Comparison of ENCODE assay signal across 2 cellular contexts in the genomic region with DNA sequence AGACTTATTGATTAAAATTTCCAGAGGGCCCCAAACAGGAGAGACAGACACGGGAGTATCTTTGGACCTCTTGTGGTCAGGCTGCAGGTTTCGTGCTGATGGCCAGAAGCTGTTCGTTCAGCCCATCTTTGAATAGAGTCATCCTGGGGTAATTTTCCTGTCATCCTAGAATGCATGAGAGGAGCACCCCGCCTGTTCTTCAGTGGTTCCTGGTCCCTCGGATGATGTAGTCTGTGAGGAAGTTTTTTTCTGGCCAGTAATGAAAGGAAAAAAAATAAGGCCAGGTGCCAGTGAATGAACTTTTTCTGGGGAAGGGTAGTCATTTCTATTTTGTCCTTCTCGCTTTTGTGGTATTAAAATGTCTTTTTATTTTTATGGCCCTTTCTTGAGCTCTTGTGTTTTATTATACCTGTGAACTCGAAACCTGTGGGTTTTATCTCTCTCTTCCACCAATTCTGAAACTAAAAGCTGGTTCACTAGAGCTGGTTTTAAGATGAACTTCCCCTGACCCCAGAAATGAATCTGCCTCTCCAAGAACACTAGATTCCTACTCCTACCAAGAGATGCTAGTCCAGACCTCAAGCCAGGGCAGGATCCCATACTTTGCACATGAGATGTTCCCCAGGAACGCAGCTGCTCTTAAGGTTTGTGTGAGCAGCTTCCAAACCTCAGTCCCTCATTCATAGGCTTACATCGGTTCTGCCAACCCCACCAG.
TF ChIP-seq lines count a peak whose summit lies in the region.

No MANE protein-coding gene starts in this region.

TF ChIP-seq in SK-N-SH treated with all-trans-retinoic acid at 6 μM for 48 hours, 23 proteins besides CTCF, POLR2A, EP300 and RAD21 (continues in another document):
- TF ChIP-seq, protein P1, sequence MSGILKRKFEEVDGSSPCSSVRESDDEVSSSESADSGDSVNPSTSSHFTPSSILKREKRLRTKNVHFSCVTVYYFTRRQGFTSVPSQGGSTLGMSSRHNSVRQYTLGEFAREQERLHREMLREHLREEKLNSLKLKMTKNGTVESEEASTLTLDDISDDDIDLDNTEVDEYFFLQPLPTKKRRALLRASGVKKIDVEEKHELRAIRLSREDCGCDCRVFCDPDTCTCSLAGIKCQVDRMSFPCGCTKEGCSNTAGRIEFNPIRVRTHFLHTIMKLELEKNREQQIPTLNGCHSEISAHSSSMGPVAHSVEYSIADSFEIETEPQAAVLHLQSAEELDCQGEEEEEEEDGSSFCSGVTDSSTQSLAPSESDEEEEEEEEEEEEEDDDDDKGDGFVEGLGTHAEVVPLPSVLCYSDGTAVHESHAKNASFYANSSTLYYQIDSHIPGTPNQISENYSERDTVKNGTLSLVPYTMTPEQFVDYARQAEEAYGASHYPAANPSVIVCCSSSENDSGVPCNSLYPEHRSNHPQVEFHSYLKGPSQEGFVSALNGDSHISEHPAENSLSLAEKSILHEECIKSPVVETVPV (CRISPR knock-in tag; IDR thresholded peaks at IDR 0.05) = no peak
- TF ChIP-seq ZNF565 (CRISPR knock-in tag; conservative IDR thresholded peaks at IDR 0.05; ENCODE audit: low read depth) = no peak
- no peak for TF ChIP-seq ZFP30 (CRISPR knock-in tag; IDR thresholded peaks at IDR 0.05)
- TF ChIP-seq, protein P2, sequence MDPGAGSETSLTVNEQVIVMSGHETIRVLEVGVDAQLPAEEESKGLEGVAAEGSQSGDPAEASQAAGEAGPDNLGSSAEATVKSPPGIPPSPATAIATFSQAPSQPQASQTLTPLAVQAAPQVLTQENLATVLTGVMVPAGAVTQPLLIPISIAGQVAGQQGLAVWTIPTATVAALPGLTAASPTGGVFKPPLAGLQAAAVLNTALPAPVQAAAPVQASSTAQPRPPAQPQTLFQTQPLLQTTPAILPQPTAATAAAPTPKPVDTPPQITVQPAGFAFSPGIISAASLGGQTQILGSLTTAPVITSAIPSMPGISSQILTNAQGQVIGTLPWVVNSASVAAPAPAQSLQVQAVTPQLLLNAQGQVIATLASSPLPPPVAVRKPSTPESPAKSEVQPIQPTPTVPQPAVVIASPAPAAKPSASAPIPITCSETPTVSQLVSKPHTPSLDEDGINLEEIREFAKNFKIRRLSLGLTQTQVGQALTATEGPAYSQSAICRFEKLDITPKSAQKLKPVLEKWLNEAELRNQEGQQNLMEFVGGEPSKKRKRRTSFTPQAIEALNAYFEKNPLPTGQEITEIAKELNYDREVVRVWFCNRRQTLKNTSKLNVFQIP (CRISPR knock-in tag; IDR thresholded peaks at IDR 0.05; ENCODE audit: borderline replicate concordance, low read depth) = no peak
- TF ChIP-seq, protein P3, sequence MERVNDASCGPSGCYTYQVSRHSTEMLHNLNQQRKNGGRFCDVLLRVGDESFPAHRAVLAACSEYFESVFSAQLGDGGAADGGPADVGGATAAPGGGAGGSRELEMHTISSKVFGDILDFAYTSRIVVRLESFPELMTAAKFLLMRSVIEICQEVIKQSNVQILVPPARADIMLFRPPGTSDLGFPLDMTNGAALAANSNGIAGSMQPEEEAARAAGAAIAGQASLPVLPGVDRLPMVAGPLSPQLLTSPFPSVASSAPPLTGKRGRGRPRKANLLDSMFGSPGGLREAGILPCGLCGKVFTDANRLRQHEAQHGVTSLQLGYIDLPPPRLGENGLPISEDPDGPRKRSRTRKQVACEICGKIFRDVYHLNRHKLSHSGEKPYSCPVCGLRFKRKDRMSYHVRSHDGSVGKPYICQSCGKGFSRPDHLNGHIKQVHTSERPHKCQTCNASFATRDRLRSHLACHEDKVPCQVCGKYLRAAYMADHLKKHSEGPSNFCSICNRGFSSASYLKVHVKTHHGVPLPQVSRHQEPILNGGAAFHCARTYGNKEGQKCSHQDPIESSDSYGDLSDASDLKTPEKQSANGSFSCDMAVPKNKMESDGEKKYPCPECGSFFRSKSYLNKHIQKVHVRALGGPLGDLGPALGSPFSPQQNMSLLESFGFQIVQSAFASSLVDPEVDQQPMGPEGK (CRISPR knock-in tag; IDR thresholded peaks at IDR 0.05; ENCODE audit: borderline replicate concordance) = no peak
- TF ChIP-seq CSDC2 (CRISPR knock-in tag; IDR thresholded peaks at IDR 0.05) = no peak
- no peak for TF ChIP-seq ARNTL (CRISPR knock-in tag; IDR thresholded peaks at IDR 0.05; ENCODE audit: borderline replicate concordance, low read depth)
- no peak for TF ChIP-seq GLIS3 (CRISPR knock-in tag; IDR thresholded peaks at IDR 0.05)
- TF ChIP-seq, protein P4, sequence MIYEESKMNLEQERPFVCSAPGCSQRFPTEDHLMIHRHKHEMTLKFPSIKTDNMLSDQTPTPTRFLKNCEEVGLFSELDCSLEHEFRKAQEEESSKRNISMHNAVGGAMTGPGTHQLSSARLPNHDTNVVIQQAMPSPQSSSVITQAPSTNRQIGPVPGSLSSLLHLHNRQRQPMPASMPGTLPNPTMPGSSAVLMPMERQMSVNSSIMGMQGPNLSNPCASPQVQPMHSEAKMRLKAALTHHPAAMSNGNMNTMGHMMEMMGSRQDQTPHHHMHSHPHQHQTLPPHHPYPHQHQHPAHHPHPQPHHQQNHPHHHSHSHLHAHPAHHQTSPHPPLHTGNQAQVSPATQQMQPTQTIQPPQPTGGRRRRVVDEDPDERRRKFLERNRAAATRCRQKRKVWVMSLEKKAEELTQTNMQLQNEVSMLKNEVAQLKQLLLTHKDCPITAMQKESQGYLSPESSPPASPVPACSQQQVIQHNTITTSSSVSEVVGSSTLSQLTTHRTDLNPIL (CRISPR knock-in tag; IDR thresholded peaks at IDR 0.05; ENCODE audit: low read depth) = no peak
- no peak for TF ChIP-seq ESRRG (CRISPR knock-in tag; IDR thresholded peaks at IDR 0.05)
- no peak for TF ChIP-seq TOX (CRISPR knock-in tag; IDR thresholded peaks at IDR 0.05; ENCODE audit: borderline replicate concordance)
- TF ChIP-seq RARB (CRISPR knock-in tag; IDR thresholded peaks at IDR 0.05) = no peak
- TF ChIP-seq ZFP3 (CRISPR knock-in tag; IDR thresholded peaks at IDR 0.05) = no peak
- TF ChIP-seq, protein P5, sequence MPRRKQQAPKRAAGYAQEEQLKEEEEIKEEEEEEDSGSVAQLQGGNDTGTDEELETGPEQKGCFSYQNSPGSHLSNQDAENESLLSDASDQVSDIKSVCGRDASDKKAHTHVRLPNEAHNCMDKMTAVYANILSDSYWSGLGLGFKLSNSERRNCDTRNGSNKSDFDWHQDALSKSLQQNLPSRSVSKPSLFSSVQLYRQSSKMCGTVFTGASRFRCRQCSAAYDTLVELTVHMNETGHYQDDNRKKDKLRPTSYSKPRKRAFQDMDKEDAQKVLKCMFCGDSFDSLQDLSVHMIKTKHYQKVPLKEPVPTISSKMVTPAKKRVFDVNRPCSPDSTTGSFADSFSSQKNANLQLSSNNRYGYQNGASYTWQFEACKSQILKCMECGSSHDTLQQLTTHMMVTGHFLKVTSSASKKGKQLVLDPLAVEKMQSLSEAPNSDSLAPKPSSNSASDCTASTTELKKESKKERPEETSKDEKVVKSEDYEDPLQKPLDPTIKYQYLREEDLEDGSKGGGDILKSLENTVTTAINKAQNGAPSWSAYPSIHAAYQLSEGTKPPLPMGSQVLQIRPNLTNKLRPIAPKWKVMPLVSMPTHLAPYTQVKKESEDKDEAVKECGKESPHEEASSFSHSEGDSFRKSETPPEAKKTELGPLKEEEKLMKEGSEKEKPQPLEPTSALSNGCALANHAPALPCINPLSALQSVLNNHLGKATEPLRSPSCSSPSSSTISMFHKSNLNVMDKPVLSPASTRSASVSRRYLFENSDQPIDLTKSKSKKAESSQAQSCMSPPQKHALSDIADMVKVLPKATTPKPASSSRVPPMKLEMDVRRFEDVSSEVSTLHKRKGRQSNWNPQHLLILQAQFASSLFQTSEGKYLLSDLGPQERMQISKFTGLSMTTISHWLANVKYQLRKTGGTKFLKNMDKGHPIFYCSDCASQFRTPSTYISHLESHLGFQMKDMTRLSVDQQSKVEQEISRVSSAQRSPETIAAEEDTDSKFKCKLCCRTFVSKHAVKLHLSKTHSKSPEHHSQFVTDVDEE (CRISPR knock-in tag; IDR thresholded peaks at IDR 0.05) = no peak
- TF ChIP-seq ZC3H10 (CRISPR knock-in tag; IDR thresholded peaks at IDR 0.05) = no peak
- no peak for TF ChIP-seq BACH2 (CRISPR knock-in tag; IDR thresholded peaks at IDR 0.05; ENCODE audit: borderline replicate concordance)

TF ChIP-seq in SK-N-SH, 30 proteins besides CTCF, POLR2A, EP300 and RAD21 (continued from another document):
- TF ChIP-seq, protein P6, sequence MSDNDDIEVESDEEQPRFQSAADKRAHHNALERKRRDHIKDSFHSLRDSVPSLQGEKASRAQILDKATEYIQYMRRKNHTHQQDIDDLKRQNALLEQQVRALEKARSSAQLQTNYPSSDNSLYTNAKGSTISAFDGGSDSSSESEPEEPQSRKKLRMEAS (IDR thresholded peaks at IDR 0.05; ENCODE audit: low read depth) = no peak
- no peak for TF ChIP-seq FOSL2 (IDR thresholded peaks at IDR 0.05; ENCODE audit: borderline replicate concordance, low read depth)
- TF ChIP-seq RXRA (IDR thresholded peaks at IDR 0.05; ENCODE audit: borderline replicate concordance, low read depth) = no peak
- no peak for TF ChIP-seq TAF1 (IDR thresholded peaks at IDR 0.05; ENCODE audit: borderline replicate concordance, low read depth, low read length)
